ENCODE assay signal across 8 cellular contexts in the genomic region with DNA sequence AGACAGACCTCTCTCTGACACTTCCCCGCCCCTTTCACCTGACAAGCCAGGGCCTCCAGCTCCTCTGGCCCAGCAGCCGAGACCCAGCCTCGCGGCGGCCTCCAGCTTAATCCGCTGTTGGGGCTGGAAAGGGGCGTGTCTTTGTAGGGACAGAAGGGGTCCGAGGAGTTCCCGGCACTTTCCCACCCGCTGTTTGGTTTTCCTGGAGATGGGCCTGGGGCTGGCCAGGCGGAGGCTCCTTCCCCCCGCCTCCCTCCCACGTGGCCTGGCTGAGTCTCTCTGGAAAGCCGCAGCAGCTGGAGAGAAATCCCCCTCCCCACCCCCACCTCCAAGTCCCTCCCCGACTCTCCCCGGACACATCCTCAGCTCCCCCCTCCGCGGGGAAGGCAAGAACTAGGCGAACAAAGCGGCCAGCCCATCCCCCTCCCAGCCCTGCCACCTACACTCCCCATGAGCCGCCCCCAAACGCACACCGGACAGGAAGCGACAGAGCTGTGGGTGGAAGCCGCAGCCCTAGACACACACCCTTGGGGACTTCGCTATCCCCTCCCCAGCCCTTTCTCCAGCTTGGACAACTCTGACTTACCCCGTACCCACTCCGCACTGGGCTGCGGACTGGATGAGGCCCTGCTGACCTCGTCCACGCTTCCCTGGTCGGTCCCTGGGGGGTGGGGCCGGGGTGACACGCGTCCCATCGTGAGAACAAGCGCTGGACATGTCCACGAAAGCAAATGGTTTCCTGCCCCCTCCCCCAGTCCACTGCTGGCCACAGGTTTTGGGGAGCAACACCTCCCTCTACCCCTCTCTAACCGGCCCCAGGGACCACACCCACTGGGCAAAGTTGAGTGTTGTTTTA. TPM values are rescaled to one million over a fixed set of nuclear protein-coding genes. Genes with fewer than 3 reads are reported as not detected.
DNase-seq lines count a peak whose midpoint lies in the region; ATAC-seq and TF ChIP-seq lines count a peak whose summit lies in the region.

No MANE protein-coding gene starts in this region.

- H3K4me2 ChIP-seq in OCI-LY7 (ENCODE audit: low read length), result no peak overlapping the region

- DNase-seq in GM10248 (ENCODE audit: extremely low spot score), result peak; percentile 76
- peak; percentile 14 for DNase-seq in NCI-H1105 (lab: John Stamatoyannopoulos, UW)
- peak; percentile 67 for DNase-seq in choroid plexus epithelial cell (ENCODE audit: low read depth)
- peak in 1 of 2 donors; percentile 76 for DNase-seq in left lung
- peak; percentile 11 to 29 for DNase-seq in stimulated activated naive CD8-positive, alpha-beta T cell treated with anti-CD3 and anti-CD28 coated beads, Interleukin-15, amount 100 ng/mL, for 72 hours
- DNase-seq in HuH-7.5 (ENCODE audit: low spot score), result no peak
- no peak for DNase-seq in OCI-LY7 (ENCODE audit: low spot score)

- POLR2A ChIA-PET in GM10248 (lab: Yijun Ruan, JAX) (interaction anchor here (0.5 to 1.6 kb wide), 2 partner anchors 116 to 431 kb away, joined by 3 to 9 read pairs; no protein-coding TSS in a partner anchor), OCI-LY7 (lab: Charles Lee) (no interaction called here)

- H3K9me2 ChIP-seq in OCI-LY7 (ENCODE audit: insufficient read depth, low read length), result no peaks in the 10 kb centered on the region

- peak overlapping the region; percentile 83 to 86 for H3K4me3 Mint-ChIP-seq in stimulated activated naive CD8-positive, alpha-beta T cell treated with anti-CD3 and anti-CD28 coated beads, Interleukin-15, amount 100 ng/mL, for 72 hours

- H3K4me1 Mint-ChIP-seq in stimulated activated naive CD8-positive, alpha-beta T cell treated with anti-CD3 and anti-CD28 coated beads, Interleukin-15, amount 100 ng/mL, for 72 hours, result peaks cover 26% of the 10 kb centered on the region

- CTCF ChIA-PET in GM10248 (lab: Yijun Ruan, JAX), result interaction anchor here (0.9 to 14.4 kb wide), 8 partner anchors 9 to 435 kb away, joined by 3 to 156 read pairs (median 6); partner anchors contain the start of gene DPP8
- CTCF ChIA-PET in OCI-LY7 (lab: Charles Lee; ENCODE audit: unreplicated experiment), result no interaction called here

- BruUV-seq in OCI-LY7 (replicated peaks; lab: Mats Ljungman, UMichigan), result no TSS peak

- H3K4me1 ChIP-seq in left lung (peaks cover 11 to 14% of the 10 kb centered on the region in 2 donors), OCI-LY7 (ENCODE audit: insufficient read depth, low read length, poor library complexity, severe bottlenecking) (no peaks in the 10 kb centered on the region)

- no peaks in the 10 kb centered on the region for H3K9me3 ChIP-seq in left lung
- H3K9me3 ChIP-seq in OCI-LY7 (ENCODE audit: low read length), result no peaks in the 10 kb centered on the region

- peaks cover 0 to 76% of the 10 kb centered on the region in 2 donors for H3K27me3 ChIP-seq in left lung

- H3K79me2 ChIP-seq in OCI-LY7 (ENCODE audit: insufficient read depth, low read depth, low read length), result no peaks in the 10 kb centered on the region

- intact Hi-C loops in left lung (cut with DNase I), result no loop called here
- intact Hi-C loops in OCI-LY7 (cut with micrococcal nuclease; ENCODE audit: unreplicated experiment), result no loop called here

- no peak overlapping the region for H2AFZ ChIP-seq in OCI-LY7 (ENCODE audit: low read length)

- ATAC-seq in left lung, result peak; percentile 69
- peak; percentile 61 for ATAC-seq in stimulated activated naive CD8-positive, alpha-beta T cell treated with anti-CD3 and anti-CD28 coated beads, Interleukin-15, amount 100 ng/mL, for 72 hours
- ATAC-seq in GM18909 (IDR thresholded peaks at IDR 0.05; ENCODE audit: poor library complexity, unreplicated experiment), result no peak

- H3K27ac Mint-ChIP-seq in stimulated activated naive CD8-positive, alpha-beta T cell treated with anti-CD3 and anti-CD28 coated beads, Interleukin-15, amount 100 ng/mL, for 72 hours, result no peak overlapping the region

- H3K36me3 ChIP-seq in left lung (no peaks in the 10 kb centered on the region), OCI-LY7 (ENCODE audit: insufficient read depth, low read length) (no peaks in the 10 kb centered on the region)

- H3K27ac ChIP-seq in left lung (no peak overlapping the region), OCI-LY7 (ENCODE audit: low read depth, low read length, poor library complexity, severe bottlenecking) (no peak overlapping the region)

- no peak for TF ChIP-seq CTCF in GM10248 (IDR thresholded peaks at IDR 0.05; ENCODE audit: control extremely low read depth, extremely low read depth, low read depth, missing control alignments)
- no peak for TF ChIP-seq CTCF in choroid plexus epithelial cell (conservative IDR thresholded peaks at IDR 0.05; ENCODE audit: low read depth, low read length)
- TF ChIP-seq CTCF in left lung (IDR thresholded peaks at IDR 0.05), result no peak
- TF ChIP-seq CTCF in OCI-LY7 (conservative IDR thresholded peaks at IDR 0.05; ENCODE audit: low read length), result no peak

- no peaks in the 10 kb centered on the region for H3K9me3 Mint-ChIP-seq in stimulated activated naive CD8-positive, alpha-beta T cell treated with anti-CD3 and anti-CD28 coated beads, Interleukin-15, amount 100 ng/mL, for 72 hours

- H3K4me3 ChIP-seq in choroid plexus epithelial cell (ENCODE audit: low read depth, low read length) (peak overlapping the region; percentile 63), left lung (peak overlapping the region; percentile 26 to 32), OCI-LY7 (ENCODE audit: low read depth, low read length, poor library complexity, severe bottlenecking) (no peak overlapping the region)

- H4K20me1 ChIP-seq in OCI-LY7 (ENCODE audit: insufficient read depth, low read length), result no peaks in the 10 kb centered on the region

- peaks cover 99% of the 10 kb centered on the region for H3K27me3 Mint-ChIP-seq in stimulated activated naive CD8-positive, alpha-beta T cell treated with anti-CD3 and anti-CD28 coated beads, Interleukin-15, amount 100 ng/mL, for 72 hours

RNA-seq across cellular contexts. Expression of gene IGDCC4, which starts 1.2 kb away (rescaled TPM):
- total RNA-seq in left lung (1 to 10 TPM; 1.9 to 5.4 TPM), OCI-LY7 (2022) (0.19 and 0.20 TPM in 2 replicates)
- total RNA-seq in OCI-LY7 (2014; rRNA removed; shearing (Covaris generic)), result not detected in 2 replicates

RNA-seq across cellular contexts. Expression of gene IGDCC3, which starts 43.8 kb away (rescaled TPM):
- under 1 TPM in 1 of 2 donors, not detected in 1; 0.20 TPM for total RNA-seq in left lung
- not detected in 2 replicates for total RNA-seq in OCI-LY7 (2014; rRNA removed; shearing (Covaris generic))
- not detected in 2 replicates for total RNA-seq in OCI-LY7 (2022)

Comparison
In these comparisons a context has a peak if more than half of its experiments do, and no peak if none do; other contexts are left out.
1. DNase-seq: peak in GM10248 (single experiment), NCI-H1105 (single experiment), choroid plexus epithelial cell (single experiment) and stimulated activated naive CD8-positive, alpha-beta T cell treated with anti-CD3 and anti-CD28 coated beads, Interleukin-15, amount 100 ng/mL, for 72 hours (2 of 2); none in HuH-7.5 (single experiment) and OCI-LY7 (single experiment).